In genomic region chrX:30814978-30815377, GRCh38 we compare ENCODE assay signal across 20 cellular contexts.
DNase-seq lines count a peak whose midpoint lies in the region; ATAC-seq, FAIRE-seq and TF ChIP-seq lines count a peak whose summit lies in the region.
"Had no signal": no experiment of that assay in that cellular context is flagged by ENCODE, and none has a peak within 500 bp of the region (broad histone marks: within the 10 kb centered on the region; RNA-seq: fewer than 3 reads in every experiment).

No MANE protein-coding gene starts in this region.

- H3K4me1 ChIP-seq in pancreas (no peaks in the 10 kb centered on the region), uterus (no peaks in the 10 kb centered on the region), tibial nerve (no peaks in the 10 kb centered on the region)
- H3K4me1 ChIP-seq: body of pancreas, upper lobe of left lung had no signal

- FAIRE-seq in GM19239 (lab: Jason Lieb, UNC) (peak; percentile 91), pancreas (lab: Jason Lieb, UNC) (peak; percentile 41)

- TF ChIP-seq CTCF in pancreas (IDR thresholded peaks at IDR 0.05), result no peak
- no peak for TF ChIP-seq CTCF in uterus (IDR thresholded peaks at IDR 0.05)
- TF ChIP-seq CTCF in tibial nerve (IDR thresholded peaks at IDR 0.05), result no peak

- H3K36me3 ChIP-seq in pancreas (no peaks in the 10 kb centered on the region), uterus (no peaks in the 10 kb centered on the region), tibial nerve (no peaks in the 10 kb centered on the region)
- H3K36me3 ChIP-seq: upper lobe of left lung had no signal

- intact Hi-C loops in pancreas (cut with DNase I) (no loop called here), uterus (cut with DNase I; ENCODE audit: low total_unique reads) (no loop called here)

- no peaks in the 10 kb centered on the region for H3K9me3 ChIP-seq in pancreas
- H3K9me3 ChIP-seq in uterus, result no peaks in the 10 kb centered on the region
- H3K9me3 ChIP-seq in tibial nerve, result no peaks in the 10 kb centered on the region
- H3K9me3 ChIP-seq: body of pancreas, upper lobe of left lung had no signal

- H3K4me3 ChIP-seq in pancreas (no peak overlapping the region), uterus (no peak overlapping the region), tibial nerve (no peak overlapping the region)
- H3K4me3 ChIP-seq: body of pancreas, upper lobe of left lung had no signal

- DNase-seq in GM19239 (ENCODE audit: insufficient read length, low spot score), result no peak
- peak; percentile 80 for DNase-seq in NOMO-1 treated with DMSO at 0.1 percent for 48 hours (lab: John Stamatoyannopoulos, UW; ENCODE audit: unreplicated experiment)
- DNase-seq in pancreas, result no peak
- no peak for DNase-seq in uterus
- DNase-seq in GF-D8 (lab: John Stamatoyannopoulos, UW), result no peak
- no peak for DNase-seq in tibial nerve (ENCODE audit: low spot score in 2 of 2)
- DNase-seq: activated CD4-positive, alpha-beta T cell treated with anti-CD3 and anti-CD28 coated beads for 36 hours; activated gamma-delta T cell; activated naive CD8-positive, alpha-beta T cell treated with anti-CD3 and anti-CD28 coated beads, Interleukin-2, amount 50 U/mL, for 24 hours; body of pancreas; CD4-positive, alpha-beta memory T cell; effector CD8-positive, alpha-beta T cell; head of caudate nucleus; NCI-H2107; NCI-H446 treated with DMSO at 0.1 percent for 48 hours; nucleus accumbens; upper lobe of left lung had no signal

- TF ChIP-seq EP300 in tibial nerve (IDR thresholded peaks at IDR 0.05), result no peak

- ATAC-seq in HG03135 (IDR thresholded peaks at IDR 0.05; ENCODE audit: unreplicated experiment) (peak; percentile 49), pancreas (no peak), GM19023 (IDR thresholded peaks at IDR 0.05; ENCODE audit: unreplicated experiment) (no peak)
- ATAC-seq: activated CD4-positive, alpha-beta T cell treated with anti-CD3 and anti-CD28 coated beads for 36 hours; activated naive CD8-positive, alpha-beta T cell treated with anti-CD3 and anti-CD28 coated beads, Interleukin-2, amount 50 U/mL, for 24 hours; body of pancreas; Panc1 had no signal

- H3K27ac ChIP-seq in pancreas, result no peak overlapping the region
- no peak overlapping the region for H3K27ac ChIP-seq in uterus
- no peak overlapping the region for H3K27ac ChIP-seq in tibial nerve
- H3K27ac ChIP-seq: body of pancreas, upper lobe of left lung had no signal

- TF ChIP-seq POLR2A in uterus (IDR thresholded peaks at IDR 0.05) (no peak), tibial nerve (IDR thresholded peaks at IDR 0.05) (no peak)

- WGBS in pancreas, 2 donors, result 86% methylated on average over 7 of the region's 7 CpGs
- WGBS in tibial nerve, 2 donors, result 87 to 95% methylated on average over 7 of the region's 7 CpGs

- no peaks in the 10 kb centered on the region for H3K27me3 ChIP-seq in pancreas
- H3K27me3 ChIP-seq in uterus, result no peaks in the 10 kb centered on the region
- no peaks in the 10 kb centered on the region for H3K27me3 ChIP-seq in tibial nerve
- H3K27me3 ChIP-seq: body of pancreas, upper lobe of left lung had no signal
